ENCODE assay signal across 19 cellular contexts in the genomic region with DNA sequence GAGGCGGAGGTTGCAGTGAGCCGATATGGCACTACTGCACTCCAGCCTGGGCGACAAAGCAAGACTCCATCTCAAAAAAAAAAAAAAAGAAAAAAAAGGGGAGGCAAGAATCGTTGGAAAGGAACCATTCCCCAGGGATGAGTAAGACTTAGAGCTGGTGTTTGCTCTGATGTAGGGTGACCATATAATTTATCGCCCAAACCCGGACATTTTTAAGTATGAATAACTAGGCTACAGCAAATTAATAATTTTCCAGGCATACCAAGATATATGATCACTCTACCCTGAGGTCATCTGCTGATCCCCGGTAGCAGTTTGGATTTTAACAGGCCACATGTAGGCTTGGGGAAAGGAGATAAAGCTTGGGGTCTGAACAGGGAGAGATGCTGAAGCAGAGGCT.
A peak's percentile ranks its signal among the peaks of the same experiment; 100 is the strongest.
DNase-seq lines count a peak whose midpoint lies in the region; ATAC-seq and TF ChIP-seq lines count a peak whose summit lies in the region.
"Had no signal": no experiment of that assay in that cellular context is flagged by ENCODE, and none has a peak within 500 bp of the region (broad histone marks: within the 10 kb centered on the region; RNA-seq: fewer than 3 reads in every experiment).

No MANE protein-coding gene starts in this region.

- H3K4me3 Mint-ChIP-seq in stimulated activated effector memory CD8-positive, alpha-beta T cell treated with anti-CD3 and anti-CD28 coated beads, Interleukin-12 subunit alpha, Interleukin-12 subunit beta, amount 100 ng/mL, for 72 hours = no peak overlapping the region

- CTCF ChIA-PET in SK-N-SH (lab: Yijun Ruan, JAX) = interaction anchor here (0.8 kb wide), 1 partner anchor 9 kb away, joined by 3 read pairs; no protein-coding TSS in a partner anchor

- H3K36me3 Mint-ChIP-seq in stimulated activated effector memory CD8-positive, alpha-beta T cell treated with anti-CD3 and anti-CD28 coated beads, Interleukin-12 subunit alpha, Interleukin-12 subunit beta, amount 100 ng/mL, for 72 hours = no peaks in the 10 kb centered on the region

- no peak overlapping the region for H3K27ac Mint-ChIP-seq in stimulated activated effector memory CD8-positive, alpha-beta T cell treated with anti-CD3 and anti-CD28 coated beads, Interleukin-12 subunit alpha, Interleukin-12 subunit beta, amount 100 ng/mL, for 72 hours

- no peaks in the 10 kb centered on the region for H3K9me2 ChIP-seq in SK-N-SH

- H3K27me3 ChIP-seq in SK-N-SH (ENCODE audit: insufficient read depth) = no peaks in the 10 kb centered on the region
- no peaks in the 10 kb centered on the region for H3K27me3 ChIP-seq in mesenchymal stem cell (ENCODE audit: control insufficient read depth in 1 of 2, insufficient read depth in 1 of 2, low read length in 2 of 2)
- H3K27me3 ChIP-seq: SJCRH30 had no signal

- H3K9me3 ChIP-seq in SK-N-SH (no peaks in the 10 kb centered on the region), mesenchymal stem cell (ENCODE audit: control insufficient read depth, low read length) (no peaks in the 10 kb centered on the region)
- H3K9me3 ChIP-seq: SJCRH30 had no signal

- no peak for TF ChIP-seq RAD21 in SK-N-SH (IDR thresholded peaks at IDR 0.05; ENCODE audit: low read length)

- no peak overlapping the region for H3K14ac ChIP-seq in mesenchymal stem cell (ENCODE audit: low read length in 2 of 2)

- no peak overlapping the region for H3K4ac ChIP-seq in mesenchymal stem cell (ENCODE audit: low read depth in 1 of 2, low read length in 2 of 2)

- no peak overlapping the region for H2BK12ac ChIP-seq in mesenchymal stem cell (ENCODE audit: low read length in 2 of 2)

- H3K9ac ChIP-seq in SK-N-SH (no peak overlapping the region), mesenchymal stem cell (ENCODE audit: low read length) (no peak overlapping the region)
- H3K9ac ChIP-seq: KMS-11 had no signal

- no peaks in the 10 kb centered on the region for H3K9me3 Mint-ChIP-seq in stimulated activated effector memory CD8-positive, alpha-beta T cell treated with anti-CD3 and anti-CD28 coated beads, Interleukin-12 subunit alpha, Interleukin-12 subunit beta, amount 100 ng/mL, for 72 hours

- H3K18ac ChIP-seq in mesenchymal stem cell (ENCODE audit: low read depth in 1 of 2, low read length in 2 of 2) = no peak overlapping the region

- H4K91ac ChIP-seq in mesenchymal stem cell (ENCODE audit: low read length) = no peak overlapping the region

- H3K36me3 ChIP-seq in SK-N-SH (replicated peaks in 1 of 2; ENCODE audit: control insufficient read depth in 1 of 2, insufficient read depth in 2 of 2, low read length in 1 of 2) = no peaks in the 10 kb centered on the region
- no peaks in the 10 kb centered on the region for H3K36me3 ChIP-seq in mesenchymal stem cell (ENCODE audit: control insufficient read depth in 1 of 2, insufficient read depth in 2 of 2, low read depth in 1 of 2, low read length in 2 of 2)
- H3K36me3 ChIP-seq: SJCRH30 had no signal

- ATAC-seq in HG02610 (IDR thresholded peaks at IDR 0.05; ENCODE audit: unreplicated experiment) (no peak), GM19328 (IDR thresholded peaks at IDR 0.05; ENCODE audit: unreplicated experiment) (no peak)
- ATAC-seq in stimulated activated effector memory CD8-positive, alpha-beta T cell treated with anti-CD3 and anti-CD28 coated beads, Interleukin-12 subunit alpha, Interleukin-12 subunit beta, amount 100 ng/mL, for 72 hours = no peak

- DNase-seq in ELR (ENCODE audit: low read depth) (peak; percentile 78), HT1080 (ENCODE audit: low read depth) (peak; percentile 5), SK-N-SH (no peak), mesenchymal stem cell (no peak)
- no peak for DNase-seq in stimulated activated effector memory CD8-positive, alpha-beta T cell treated with anti-CD3 and anti-CD28 coated beads, Interleukin-12 subunit alpha, Interleukin-12 subunit beta, amount 100 ng/mL, for 72 hours (ENCODE audit: low spot score in 2 of 2)
- no peak for DNase-seq in stimulated activated CD4-positive, alpha-beta T cell treated with anti-CD3 and anti-CD28 coated beads, Interleukin-2, amount 100 ng/mL, for 48 hours
- DNase-seq: AML-193, DMS79, NCI-H1417 treated with DMSO at 0.1 percent for 48 hours, NCI-H187 treated with DMSO at 0.1 percent for 48 hours, NCI-H345, NCI-H524 treated with DMSO at 0.1 percent for 48 hours, PC-9, SJCRH30, T-helper 2 cell had no signal

- no peak overlapping the region for H2AK5ac ChIP-seq in mesenchymal stem cell (ENCODE audit: low read length, severe bottlenecking)

- no peak overlapping the region for H2BK120ac ChIP-seq in mesenchymal stem cell (ENCODE audit: low read depth, low read length)

- no peak overlapping the region for H3K4me2 ChIP-seq in SK-N-SH
- H3K4me2 ChIP-seq in mesenchymal stem cell (ENCODE audit: low read length, poor library complexity, severe bottlenecking) = no peak overlapping the region
- H3K4me2 ChIP-seq: KMS-11, PC-9 had no signal

- POLR2A ChIA-PET in SK-N-SH (lab: Yijun Ruan, JAX) = no interaction called here

- no peak overlapping the region for H3K23ac ChIP-seq in mesenchymal stem cell (ENCODE audit: low read length in 2 of 2)

- H4K8ac ChIP-seq in mesenchymal stem cell (ENCODE audit: low read length) = no peak overlapping the region

- H2BK15ac ChIP-seq in mesenchymal stem cell (ENCODE audit: low read depth, poor library complexity, severe bottlenecking) = no peak overlapping the region

- H3F3A ChIP-seq in SK-N-SH (replicated peaks; ENCODE audit: insufficient read depth) = no peaks in the 10 kb centered on the region

- TF ChIP-seq EP300 in SK-N-SH (IDR thresholded peaks at IDR 0.05; ENCODE audit: borderline replicate concordance in 1 of 2, low read depth in 1 of 2, low read length in 1 of 2) = no peak

- no peak for TF ChIP-seq CTCF in SK-N-SH (IDR thresholded peaks at IDR 0.05)

- no peak overlapping the region for H3K4me3 ChIP-seq in SK-N-SH (ENCODE audit: low read depth in 2 of 2, low read length in 1 of 2)
- no peak overlapping the region for H3K4me3 ChIP-seq in mesenchymal stem cell (ENCODE audit: insufficient read depth in 1 of 2, low read depth in 1 of 2, low read length in 2 of 2)
- H3K4me3 ChIP-seq: PC-9, SJCRH30 had no signal

- H3K4me1 Mint-ChIP-seq in stimulated activated effector memory CD8-positive, alpha-beta T cell treated with anti-CD3 and anti-CD28 coated beads, Interleukin-12 subunit alpha, Interleukin-12 subunit beta, amount 100 ng/mL, for 72 hours = no peaks in the 10 kb centered on the region

- WGBS in SK-N-SH (ENCODE audit: low lambda C conversion rate) = 66% methylated on average over 7 of the region's 7 CpGs
- 96% methylated on average over 6 of the region's 7 CpGs for WGBS in mesenchymal stem cell

- H3K79me2 ChIP-seq in SK-N-SH (ENCODE audit: insufficient read depth) = no peaks in the 10 kb centered on the region

- H2BK5ac ChIP-seq in mesenchymal stem cell (ENCODE audit: low read depth, low read length, poor library complexity, severe bottlenecking) = no peak overlapping the region

- H2AFZ ChIP-seq in SK-N-SH (ENCODE audit: low read depth) (no peak overlapping the region), mesenchymal stem cell (ENCODE audit: low read depth, low read length) (no peak overlapping the region)
- H2AFZ ChIP-seq: PC-9 had no signal

- H3K4me1 ChIP-seq in SK-N-SH (ENCODE audit: control insufficient read depth in 1 of 2, insufficient read depth in 2 of 2, low read depth in 1 of 2, low read length in 1 of 2) = peaks cover 0 to 4% of the 10 kb centered on the region in 2 experiments; a peak in 2 of 4 replicates
- peaks cover 2% of the 10 kb centered on the region for H3K4me1 ChIP-seq in mesenchymal stem cell (ENCODE audit: control insufficient read depth, insufficient read depth, low read depth, low read length)

- H4K20me1 ChIP-seq in SK-N-SH (ENCODE audit: insufficient read depth) = no peaks in the 10 kb centered on the region

- no peaks in the 10 kb centered on the region for H3K79me1 ChIP-seq in mesenchymal stem cell (replicated peaks; ENCODE audit: low read length, poor library complexity, severe bottlenecking)

- peak overlapping the region in 1 of 2 experiments; percentile 50; a peak in 2 of 4 replicates for H3K27ac ChIP-seq in SK-N-SH (ENCODE audit: low read depth in 2 of 2, low read length in 1 of 2)
- H3K27ac ChIP-seq in mesenchymal stem cell (ENCODE audit: low read length, poor library complexity, severe bottlenecking) = peak overlapping the region; percentile 92
- H3K27ac ChIP-seq: C4-2B, KMS-11, PC-9, SJCRH30 had no signal

TF ChIP-seq in SK-N-SH, 30 proteins besides CTCF, POLR2A, EP300 and RAD21:
- no peak for TF ChIP-seq YY1 (IDR thresholded peaks at IDR 0.05; ENCODE audit: low read depth)
- peak; percentile 27; the same call in 1 of the 2 replicates for TF ChIP-seq PBX3 (IDR thresholded peaks at IDR 0.05)

Comparison
In these comparisons a context has a peak if more than half of its experiments do, and no peak if none do; other contexts are left out.
1. DNase-seq: peak in ELR (single experiment) and HT1080 (single experiment); none in SK-N-SH (single experiment), mesenchymal stem cell (single experiment), stimulated activated effector memory CD8-positive, alpha-beta T cell treated with anti-CD3 and anti-CD28 coated beads, Interleukin-12 subunit alpha, Interleukin-12 subunit beta, amount 100 ng/mL, for 72 hours (0 of 2) and stimulated activated CD4-positive, alpha-beta T cell treated with anti-CD3 and anti-CD28 coated beads, Interleukin-2, amount 100 ng/mL, for 48 hours (0 of 2).